ENCODE assay signal across 8 cellular contexts in the genomic region with DNA sequence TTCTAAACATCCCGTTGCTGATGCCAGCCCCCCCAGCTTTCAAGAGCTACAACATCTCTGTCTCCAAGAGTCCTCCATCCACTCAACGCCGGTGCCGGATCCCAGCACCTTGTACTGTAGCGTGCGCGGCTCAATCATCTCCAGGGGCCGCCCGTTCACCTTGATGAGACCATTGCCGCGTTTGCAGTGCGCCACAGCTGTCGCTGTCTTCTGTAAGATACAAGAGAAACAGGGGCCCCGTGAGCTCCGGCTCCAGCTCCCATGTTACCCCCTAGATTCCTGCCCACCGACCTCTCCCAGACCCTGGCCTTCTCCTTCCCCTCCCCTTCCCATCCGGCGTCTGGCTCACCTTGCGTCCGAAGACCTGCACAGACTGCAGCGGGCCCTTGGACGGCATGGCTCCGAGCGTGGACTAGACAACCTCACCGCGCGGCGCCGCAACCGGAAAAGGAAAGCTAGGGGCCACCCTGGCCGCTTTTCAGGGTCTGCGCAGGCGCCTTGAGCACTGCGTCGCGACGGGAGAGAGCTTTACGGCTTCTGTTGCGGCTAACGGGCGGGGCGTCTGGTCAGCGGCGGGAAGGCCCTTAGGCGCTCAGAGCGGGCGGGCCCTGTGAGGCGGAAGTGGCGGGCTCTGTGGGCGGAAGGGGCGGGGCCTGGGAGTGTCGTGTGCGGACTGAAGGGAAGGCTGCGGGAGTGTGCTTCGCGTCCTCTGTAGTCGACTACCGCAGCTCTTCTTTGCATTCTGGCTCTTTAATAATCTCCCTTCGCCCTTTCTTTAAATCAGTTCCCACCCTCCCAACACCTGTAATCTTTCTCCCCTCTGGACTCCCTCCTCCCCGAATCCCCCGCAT. TPM values are rescaled to one million over a fixed set of nuclear protein-coding genes. Genes with fewer than 3 reads are reported as not detected.
A peak's percentile ranks its signal among the peaks of the same experiment; 100 is the strongest.
DNase-seq lines count a peak whose midpoint lies in the region; ATAC-seq lines count a peak whose summit lies in the region.

TSS of gene RPS16 (minus strand) at position 451 of the 851 bp plus-strand sequence. CDS start at position 397, 54 bp downstream.

- peak; percentile 75 for ATAC-seq in HG03439 (IDR thresholded peaks at IDR 0.05; ENCODE audit: unreplicated experiment)

- DNase-seq in Ammon's horn (ENCODE audit: low spot score) (peak; percentile 99), GM19238 (ENCODE audit: insufficient read length, low spot score) (peak; percentile 90), NCI-H524 (lab: John Stamatoyannopoulos, UW) (peak; percentile 98 to 99), cerebellum (ENCODE audit: low spot score) (peak; percentile 99), kidney glomerular epithelial cell (lab: John Stamatoyannopoulos, UW) (peak; percentile 94)
- peak; percentile 99 for DNase-seq in activated CD4-positive, alpha-beta T cell treated with anti-CD3 and anti-CD28 coated beads for 24 hours (ENCODE audit: low read depth in 2 of 2)
- peak; percentile 99 to 100 for DNase-seq in stimulated activated CD4-positive, alpha-beta T cell treated with anti-CD3 and anti-CD28 coated beads, Interleukin-15, amount 100 ng/mL, for 48 hours (ENCODE audit: low read depth in 2 of 2)

RNA-seq across cellular contexts. Expression of gene RPS16, which starts in this region (rescaled TPM):
- 48.1 TPM for total RNA-seq in cerebellum

Comparison
In these comparisons a context has a peak if more than half of its experiments do, and no peak if none do; other contexts are left out.
1. Peak in every context shown above with its lines: DNase-seq and ATAC-seq.